Comparison of ENCODE assay signal across 1 cellular context in the genomic region with DNA sequence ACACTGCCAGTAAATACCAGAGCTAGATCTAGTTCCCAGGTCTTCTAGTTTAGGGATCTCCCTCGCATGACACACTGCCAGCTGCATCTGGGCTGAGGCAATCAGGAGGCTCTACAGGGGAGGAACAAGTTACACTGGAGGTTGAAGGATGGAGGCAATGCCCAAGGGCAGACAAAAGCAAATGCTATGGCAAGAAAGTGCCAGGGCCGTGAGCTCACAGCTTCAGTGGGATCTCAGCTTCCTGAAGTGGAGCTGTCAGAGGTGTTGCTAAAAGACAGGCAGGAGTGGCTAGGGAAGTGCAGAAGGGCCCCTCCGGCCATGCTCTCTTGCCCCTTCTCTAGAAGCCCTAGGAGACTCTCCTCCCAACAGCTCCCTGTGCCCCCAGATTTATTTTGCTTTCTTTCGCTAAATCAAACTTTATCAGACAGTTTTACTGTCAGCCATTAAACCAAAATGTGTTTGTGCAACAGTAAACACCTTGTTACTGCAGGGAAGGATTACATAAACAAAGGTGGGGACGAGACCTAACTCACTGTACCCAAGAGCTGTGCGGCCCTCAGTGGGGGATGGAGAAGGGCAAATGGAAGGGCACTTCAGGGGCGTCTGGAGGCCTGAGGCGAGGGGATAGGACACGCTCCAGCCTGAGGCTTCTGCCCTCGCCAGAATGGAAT.
TF ChIP-seq lines count a peak whose summit lies in the region.

No MANE protein-coding gene starts in this region.

TF ChIP-seq in GM23338, 12 proteins besides CTCF, POLR2A, EP300 and RAD21:
- TF ChIP-seq, protein P1, sequence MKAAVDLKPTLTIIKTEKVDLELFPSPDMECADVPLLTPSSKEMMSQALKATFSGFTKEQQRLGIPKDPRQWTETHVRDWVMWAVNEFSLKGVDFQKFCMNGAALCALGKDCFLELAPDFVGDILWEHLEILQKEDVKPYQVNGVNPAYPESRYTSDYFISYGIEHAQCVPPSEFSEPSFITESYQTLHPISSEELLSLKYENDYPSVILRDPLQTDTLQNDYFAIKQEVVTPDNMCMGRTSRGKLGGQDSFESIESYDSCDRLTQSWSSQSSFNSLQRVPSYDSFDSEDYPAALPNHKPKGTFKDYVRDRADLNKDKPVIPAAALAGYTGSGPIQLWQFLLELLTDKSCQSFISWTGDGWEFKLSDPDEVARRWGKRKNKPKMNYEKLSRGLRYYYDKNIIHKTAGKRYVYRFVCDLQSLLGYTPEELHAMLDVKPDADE (IDR thresholded peaks at IDR 0.05) = no peak
- no peak for TF ChIP-seq NANOG (IDR thresholded peaks at IDR 0.05; ENCODE audit: borderline replicate concordance)
- TF ChIP-seq EZH2 (IDR thresholded peaks at IDR 0.05; ENCODE audit: low read depth, unreplicated experiment) = no peak
- no peak for TF ChIP-seq POLR2AphosphoS5 (IDR thresholded peaks at IDR 0.05; ENCODE audit: low read depth)
